ENCODE assay signal across 1 cellular context in genomic region chr9:33567776-33568175, GRCh38. TPM values are rescaled to one million over a fixed set of nuclear protein-coding genes. Genes with fewer than 3 reads are reported as not detected.
"Had no signal": no experiment of that assay in that cellular context is flagged by ENCODE, and none has a peak within 500 bp of the region (broad histone marks: within the 10 kb centered on the region; RNA-seq: fewer than 3 reads in every experiment).

No MANE protein-coding gene starts in this region.

RNA-seq across cellular contexts. Expression of gene ANKRD18B, which starts 43.7 kb away (rescaled TPM):
- total RNA-seq: HT-29 had no signal
